Comparison of ENCODE assay signal across 10 cellular contexts in the genomic region with DNA sequence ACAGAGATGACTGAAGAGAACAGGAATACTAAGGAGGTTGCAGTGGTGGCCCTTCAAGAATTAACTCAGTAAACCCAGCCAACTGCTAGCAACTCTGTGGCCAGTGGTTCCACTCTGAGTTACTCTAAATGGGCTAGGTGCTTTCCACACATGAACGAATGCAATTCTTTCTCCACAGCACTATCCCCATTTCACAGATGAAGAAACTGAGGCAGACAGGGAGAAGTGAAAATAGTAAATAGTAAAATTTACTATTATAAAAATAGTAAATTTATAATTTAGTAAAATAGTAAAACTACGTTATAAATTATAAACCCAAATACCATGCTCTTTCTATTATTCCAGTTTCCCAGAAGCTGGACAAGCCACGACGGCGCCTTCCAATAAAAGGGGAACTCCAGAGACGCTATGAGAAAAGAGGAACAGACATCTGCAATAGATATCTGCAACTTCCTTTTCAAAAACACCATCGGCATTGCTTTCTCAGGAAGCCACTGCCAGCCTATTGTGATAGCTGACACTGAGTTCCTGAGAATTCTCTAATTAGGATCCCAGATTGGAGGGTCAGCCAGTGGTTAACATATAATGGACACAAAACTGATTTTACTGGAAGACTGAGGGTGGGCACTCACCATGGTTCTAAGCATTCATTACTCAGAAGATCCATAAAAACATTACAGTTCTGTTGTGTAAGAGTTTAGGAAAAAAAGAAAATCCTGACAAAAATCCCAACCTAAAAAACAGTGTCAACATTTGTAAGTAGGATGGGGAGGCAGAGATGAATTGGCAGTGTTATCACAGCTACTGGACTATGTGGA. TPM values are rescaled to one million over a fixed set of nuclear protein-coding genes. Genes with fewer than 3 reads are reported as not detected.
DNase-seq lines count a peak whose midpoint lies in the region; ATAC-seq and TF ChIP-seq lines count a peak whose summit lies in the region.
"Had no signal": no experiment of that assay in that cellular context is flagged by ENCODE, and none has a peak within 500 bp of the region (broad histone marks: within the 10 kb centered on the region; RNA-seq: fewer than 3 reads in every experiment).

No MANE protein-coding gene starts in this region.

- H3K27ac Mint-ChIP-seq in T-helper 2 cell treated with Interferon-gamma antibody and Interleukin-4, amounts not matched to agents 5 μg/mL and 100 μg/mL, for 36 hours = peak overlapping the region; percentile 71
- H3K27ac Mint-ChIP-seq in stimulated activated effector memory CD8-positive, alpha-beta T cell treated with anti-CD3 and anti-CD28 coated beads, Interleukin-12 subunit alpha, Interleukin-12 subunit beta, amount 100 ng/mL, for 72 hours = peak overlapping the region; percentile 93

- ATAC-seq in heart left ventricle = peak in 3 of 4 donors; percentile 31 to 50 (median 45)
- peak; percentile 41 for ATAC-seq in stimulated activated effector memory CD8-positive, alpha-beta T cell treated with anti-CD3 and anti-CD28 coated beads, Interleukin-12 subunit alpha, Interleukin-12 subunit beta, amount 100 ng/mL, for 72 hours

- in situ Hi-C loops in transverse colon (cut with MboI; ENCODE audit: low pct_ligation_motif_present in 1 of 4, low pct_unique_long_range_greater_than_20kb in 1 of 4, low sequenced_read_pairs in 3 of 4) = no loop called here

- peak overlapping the region; percentile 48 for H3K4me3 Mint-ChIP-seq in T-helper 2 cell treated with Interferon-gamma antibody and Interleukin-4, amounts not matched to agents 5 μg/mL and 100 μg/mL, for 36 hours
- peak overlapping the region; percentile 58 for H3K4me3 Mint-ChIP-seq in stimulated activated effector memory CD8-positive, alpha-beta T cell treated with anti-CD3 and anti-CD28 coated beads, Interleukin-12 subunit alpha, Interleukin-12 subunit beta, amount 100 ng/mL, for 72 hours

- H3K27ac ChIP-seq in heart left ventricle = peak overlapping the region; percentile 12 to 88 (median 62)
- peak overlapping the region in 2 of 4 donors; percentile 2 to 16 for H3K27ac ChIP-seq in transverse colon

- intact Hi-C loops in heart left ventricle (cut with DNase I) (loop anchor here in 3 of 10 donors (2.0 to 5.0 kb wide), 3 partner anchors 14 to 44 kb away; no protein-coding TSS in a partner anchor), transverse colon (cut with DNase I; ENCODE audit: low total_unique reads) (no loop called here)

- H3K4me3 ChIP-seq in heart left ventricle (peak overlapping the region in 1 of 12 donors; percentile 30), transverse colon (no peak overlapping the region)
- H3K4me3 ChIP-seq: dorsolateral prefrontal cortex had no signal

- peaks cover 47% of the 10 kb centered on the region for H3K36me3 Mint-ChIP-seq in T-helper 2 cell treated with Interferon-gamma antibody and Interleukin-4, amounts not matched to agents 5 μg/mL and 100 μg/mL, for 36 hours (ENCODE audit: low read depth)
- peaks cover 77% of the 10 kb centered on the region for H3K36me3 Mint-ChIP-seq in stimulated activated effector memory CD8-positive, alpha-beta T cell treated with anti-CD3 and anti-CD28 coated beads, Interleukin-12 subunit alpha, Interleukin-12 subunit beta, amount 100 ng/mL, for 72 hours

- TF ChIP-seq EP300 in transverse colon (IDR thresholded peaks at IDR 0.05; ENCODE audit: low read depth) = no peak

- whole genome bisulfite sequencing in heart left ventricle, 4 donors = 44 to 58% (median 54%) methylated on average over 7 of the region's 7 CpGs
- WGBS in transverse colon (ENCODE audit: low coverage in 1 of 2), 2 donors = 66 to 67% methylated on average over 7 of the region's 7 CpGs

- H3K4me1 ChIP-seq in heart left ventricle (peaks cover 8 to 100% (median 86%) of the 10 kb centered on the region in 12 donors), transverse colon (peaks cover 3 to 74% (median 39%) of the 10 kb centered on the region in 4 donors)

- TF ChIP-seq CTCF in heart left ventricle (IDR thresholded peaks at IDR 0.05) (no peak), transverse colon (IDR thresholded peaks at IDR 0.05) (no peak)

- H3K9me3 Mint-ChIP-seq in T-helper 2 cell treated with Interferon-gamma antibody and Interleukin-4, amounts not matched to agents 5 μg/mL and 100 μg/mL, for 36 hours = no peaks in the 10 kb centered on the region
- H3K9me3 Mint-ChIP-seq in stimulated activated effector memory CD8-positive, alpha-beta T cell treated with anti-CD3 and anti-CD28 coated beads, Interleukin-12 subunit alpha, Interleukin-12 subunit beta, amount 100 ng/mL, for 72 hours = no peaks in the 10 kb centered on the region

- no peak for DNase-seq in T-helper 2 cell treated with Interferon-gamma antibody and Interleukin-4, amounts not matched to agents 5 μg/mL and 100 μg/mL, for 36 hours (ENCODE audit: low spot score)
- DNase-seq in T-helper 2 cell = no peak
- peak; percentile 29 for DNase-seq in SKM-1 (lab: John Stamatoyannopoulos, UW; ENCODE audit: unreplicated experiment)
- DNase-seq in heart left ventricle = peak in 1 of 5 donors; percentile 35
- DNase-seq in stimulated activated effector memory CD8-positive, alpha-beta T cell treated with anti-CD3 and anti-CD28 coated beads, Interleukin-12 subunit alpha, Interleukin-12 subunit beta, amount 100 ng/mL, for 72 hours (ENCODE audit: low spot score in 2 of 2) = no peak
- no peak for DNase-seq in retina
- no peak for DNase-seq in A172 (ENCODE audit: low spot score)
- DNase-seq in transverse colon = no peak
- DNase-seq: dorsolateral prefrontal cortex, NCI-H345 had no signal

- H3K36me3 ChIP-seq in heart left ventricle (peaks cover 0 to 42% (median 20%) of the 10 kb centered on the region in 9 donors), transverse colon (peaks cover 0 to 12% (median 0%) of the 10 kb centered on the region in 4 donors)

- H3K27me3 ChIP-seq in heart left ventricle (no peaks in the 10 kb centered on the region), transverse colon (no peaks in the 10 kb centered on the region)
- H3K27me3 ChIP-seq: dorsolateral prefrontal cortex had no signal

- no peaks in the 10 kb centered on the region for H3K9me3 ChIP-seq in heart left ventricle
- H3K9me3 ChIP-seq in transverse colon = no peaks in the 10 kb centered on the region

- peaks cover 76% of the 10 kb centered on the region for H3K4me1 Mint-ChIP-seq in T-helper 2 cell treated with Interferon-gamma antibody and Interleukin-4, amounts not matched to agents 5 μg/mL and 100 μg/mL, for 36 hours (ENCODE audit: low read depth)
- peaks cover 64% of the 10 kb centered on the region for H3K4me1 Mint-ChIP-seq in stimulated activated effector memory CD8-positive, alpha-beta T cell treated with anti-CD3 and anti-CD28 coated beads, Interleukin-12 subunit alpha, Interleukin-12 subunit beta, amount 100 ng/mL, for 72 hours

- H3K27me3 Mint-ChIP-seq in T-helper 2 cell treated with Interferon-gamma antibody and Interleukin-4, amounts not matched to agents 5 μg/mL and 100 μg/mL, for 36 hours (ENCODE audit: low read depth) = no peaks in the 10 kb centered on the region

- TF ChIP-seq POLR2A in heart left ventricle (IDR thresholded peaks at IDR 0.05) = no peak
- TF ChIP-seq POLR2A in transverse colon (IDR thresholded peaks at IDR 0.05) = no peak

RNA-seq across cellular contexts. Expression of a gene that starts 16.2 kb away (rescaled TPM):
- total RNA-seq in heart left ventricle = 100 to 1,000 TPM in 8 of 9 donors, 10 to 100 TPM in 1; 71.3 to 316 (median 144) TPM
- 100 to 1,000 TPM in 1 of 2 donors, 10 to 100 TPM in 1; 89.6 to 401 TPM for polyA plus RNA-seq in heart left ventricle
- 149 and 200 TPM in 2 replicates for total RNA-seq in A172 (2014; rRNA removed; shearing (Covaris generic))
- total RNA-seq in transverse colon = 100 to 1,000 TPM; 120 to 202 (median 144) TPM

RNA-seq across cellular contexts. Expression of a gene that starts 47.7 kb away (rescaled TPM):
- 1 to 10 TPM in 8 of 9 donors, under 1 TPM in 1; 0.65 to 4.2 (median 2.1) TPM for total RNA-seq in heart left ventricle
- 1 to 10 TPM; 1.8 to 3.6 TPM for polyA plus RNA-seq in heart left ventricle
- total RNA-seq in A172 (2014; rRNA removed; shearing (Covaris generic)) = 1.8 and 2.6 TPM in 2 replicates
- total RNA-seq in transverse colon = 100 to 1,000 TPM; 132 to 427 (median 300) TPM

Comparison
In these comparisons a context has a peak if more than half of its experiments do, and no peak if none do; other contexts are left out.
1. RNA of a gene that starts 47.7 kb away (total RNA-seq): 132 to 427 TPM in transverse colon; 1.8 to 2.6 TPM in A172 and 0.65 to 4.2 TPM in heart left ventricle; every median in the first group is over 10 times any median in the second.